ENCODE assay signal across 1 cellular context in the genomic region with DNA sequence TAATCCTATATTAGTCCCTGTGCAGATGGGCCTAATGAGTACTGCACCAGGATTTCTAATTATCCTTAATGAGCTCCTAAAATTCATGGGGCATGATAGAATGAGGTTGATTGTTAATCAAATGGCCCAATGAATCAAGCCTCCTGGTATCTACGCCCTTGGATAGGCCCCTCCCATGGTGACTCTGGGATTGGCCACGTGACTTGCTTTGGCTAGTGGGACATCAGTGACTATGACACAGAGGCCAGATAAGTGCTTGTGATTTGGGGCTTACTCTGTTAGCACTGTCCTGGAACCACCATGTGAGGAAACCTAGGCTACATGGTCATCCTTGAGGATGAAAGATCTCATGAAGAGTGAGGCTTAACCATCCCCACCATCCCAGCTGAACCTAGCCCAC.
TF ChIP-seq lines count a peak whose summit lies in the region.

No MANE protein-coding gene starts in this region.

TF ChIP-seq in H1, 55 proteins besides CTCF, POLR2A, EP300 and RAD21:
- TF ChIP-seq HDAC6 (IDR thresholded peaks at IDR 0.05; ENCODE audit: low read depth, low read length): no peak
